8 cellular contexts compared by ENCODE assay signal in the genomic region with DNA sequence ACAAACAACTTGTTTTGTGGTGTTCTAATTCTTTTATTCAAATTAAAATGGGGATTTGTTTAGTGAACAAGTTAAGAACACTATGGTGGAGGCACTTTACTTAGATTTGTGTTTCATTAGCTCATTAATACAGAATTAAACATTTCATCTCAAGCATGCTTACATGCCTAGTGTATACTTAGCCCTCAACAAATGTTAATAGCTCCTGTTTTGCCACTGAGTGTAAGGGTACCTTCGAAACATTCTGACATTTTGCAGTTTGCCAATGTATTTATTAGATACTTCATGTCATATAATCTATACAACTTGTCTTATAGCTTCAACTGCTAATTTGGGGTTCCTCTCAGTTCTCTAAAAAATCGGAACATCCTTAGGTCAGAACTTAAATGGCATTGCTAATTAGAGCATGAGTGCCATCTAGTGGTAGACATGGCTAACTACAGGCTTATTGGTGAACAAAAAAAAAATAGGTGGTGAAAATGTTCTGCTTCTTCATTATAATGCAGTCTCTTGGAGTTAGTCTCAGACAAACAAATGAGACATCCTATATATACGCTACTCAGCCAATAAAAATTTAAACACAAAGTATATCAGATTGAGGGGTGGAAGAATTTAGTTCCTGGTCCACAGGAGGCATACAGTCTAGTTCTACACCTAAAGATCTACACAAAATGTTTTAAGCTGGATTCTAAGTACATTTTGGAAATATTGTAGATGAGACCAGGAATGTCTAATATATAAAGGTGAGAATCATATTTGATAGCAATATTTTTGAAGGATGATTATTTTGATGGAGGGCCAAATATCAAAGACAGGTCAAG. TPM values are rescaled to one million over a fixed set of nuclear protein-coding genes. Genes with fewer than 3 reads are reported as not detected.
DNase-seq lines count a peak whose midpoint lies in the region; TF ChIP-seq lines count a peak whose summit lies in the region.

No MANE protein-coding gene starts in this region.

- DNase-seq in DMS79 treated with DMSO at 0.1 percent for 48 hours (lab: John Stamatoyannopoulos, UW) = peak; percentile 77
- peak; percentile 54 for DNase-seq in GM20000 (ENCODE audit: low spot score)
- peak; percentile 59 for DNase-seq in SK-MEL-5 (ENCODE audit: low read depth, low spot score)
- peak; percentile 62 for DNase-seq in fibroblast of the aortic adventitia (ENCODE audit: low read depth)
- peak; percentile 30 for DNase-seq in putamen (ENCODE audit: low spot score)
- DNase-seq in COLO668 (lab: John Stamatoyannopoulos, UW; ENCODE audit: unreplicated experiment) = no peak
- no peak for DNase-seq in stimulated activated CD4-positive, alpha-beta T cell treated with anti-CD3 and anti-CD28 coated beads, Interleukin-4, amount 100 ng/mL, for 24 hours

- no peak overlapping the region for H3K27ac ChIP-seq in KMS-11

- H3K4me3 ChIP-seq in KMS-11 (IDR thresholded peaks at IDR 0.05; ENCODE audit: insufficient read depth, low read depth, low read length) (no peak overlapping the region), fibroblast of the aortic adventitia (ENCODE audit: low read depth, low read length) (no peak overlapping the region)

- H3K36me3 ChIP-seq in KMS-11 (ENCODE audit: insufficient read depth) = no peaks in the 10 kb centered on the region

- no peak overlapping the region for H2AFZ ChIP-seq in KMS-11 (ENCODE audit: low read depth)

- H4K20me1 ChIP-seq in KMS-11 (ENCODE audit: insufficient read depth) = no peaks in the 10 kb centered on the region

- peaks cover 8% of the 10 kb centered on the region for H3K4me1 ChIP-seq in KMS-11 (ENCODE audit: low read depth, poor library complexity, severe bottlenecking)

- no peaks in the 10 kb centered on the region for H3K27me3 ChIP-seq in KMS-11 (ENCODE audit: insufficient read depth, low read depth)

- TF ChIP-seq CTCF in GM20000 (IDR thresholded peaks at IDR 0.05; ENCODE audit: extremely low read depth, missing control alignments) (peak; percentile 59), KMS-11 (conservative IDR thresholded peaks at IDR 0.05; ENCODE audit: low read depth, low read length) (peak; percentile 81), fibroblast of the aortic adventitia (IDR thresholded peaks at IDR 0.05; ENCODE audit: insufficient read depth, low read length) (peak; percentile 86)

- no peak overlapping the region for H3K4me2 ChIP-seq in KMS-11

- H3K9ac ChIP-seq in KMS-11 = no peak overlapping the region

- H3K79me2 ChIP-seq in KMS-11 (ENCODE audit: insufficient read depth, low read depth) = peaks cover 17% of the 10 kb centered on the region

- in situ Hi-C loops in SK-MEL-5 (cut with HindIII; ENCODE audit: low pct_unique_long_range_greater_than_20kb, low sequenced_read_pairs) = no loop called here

RNA-seq across cellular contexts. Expression of a gene that starts 4.9 kb away (rescaled TPM):
- 0.13 TPM in 1 of 2 replicates, not detected in the other for total RNA-seq in SK-MEL-5 (2014; rRNA removed; shearing (Covaris generic))
- 0.08 TPM in 1 of 2 replicates, not detected in the other for polyA plus RNA-seq in SK-MEL-5 (2015; cell fraction: cytosol; rRNA removed)
- not detected in 2 replicates for polyA plus RNA-seq in SK-MEL-5 (2015; cell fraction: nucleus; rRNA removed)
- total RNA-seq in fibroblast of the aortic adventitia (ENCODE audit: low replicate concordance) = 0.90 TPM in 1 of 2 replicates, not detected in the other

Comparison
In these comparisons a context has a peak if more than half of its experiments do, and no peak if none do; other contexts are left out.
1. DNase-seq: peak in DMS79 treated with DMSO at 0.1 percent for 48 hours (single experiment), GM20000 (single experiment), SK-MEL-5 (single experiment), fibroblast of the aortic adventitia (single experiment) and putamen (single experiment); none in COLO668 (single experiment) and stimulated activated CD4-positive, alpha-beta T cell treated with anti-CD3 and anti-CD28 coated beads, Interleukin-4, amount 100 ng/mL, for 24 hours (single experiment).
2. Peak in every context shown above with its lines, with median percentiles within 50 percentile points of each other: CTCF ChIP-seq.